Comparison of ENCODE assay signal across 8 cellular contexts in genomic region chr4:144645621-144646522, GRCh38. TPM values are rescaled to one million over a fixed set of nuclear protein-coding genes. Genes with fewer than 3 reads are reported as not detected.
DNase-seq lines count a peak whose midpoint lies in the region; ATAC-seq, FAIRE-seq and TF ChIP-seq lines count a peak whose summit lies in the region.

TSS of gene HHIP (plus strand) at chr4:144646156. CDS start at chr4:144646676, 520 bp downstream.

- TF ChIP-seq POLR2A in GM12878 (IDR thresholded peaks at IDR 0.05; ENCODE audit: low read depth, low read length) (peak; percentile 31; the same call in 1 of the 2 replicates), prostate gland (IDR thresholded peaks at IDR 0.05) (no peak)

- BruUV-seq in GM12878 (replicated peaks; lab: Mats Ljungman, UMichigan), result no TSS peak

- H3K27ac ChIP-seq in GM12878 (ENCODE audit: control insufficient read depth, insufficient read depth), result no peak within 1 kb of the TSS
- peak within 1 kb of the TSS; percentile 48 to 53 for H3K27ac ChIP-seq in prostate gland

- no peaks in the 10 kb centered on the region for H3K36me3 ChIP-seq in GM12878 (ENCODE audit: control insufficient read depth in 2 of 2, insufficient read depth in 2 of 2, low read length in 1 of 2)
- H3K36me3 ChIP-seq in prostate gland, result no peaks in the 10 kb centered on the region

- TF ChIP-seq CTCF in GM12878 (IDR thresholded peaks at IDR 0.05 in 2 of 3, conservative IDR thresholded peaks at IDR 0.05 in 1 of 3; ENCODE audit: control insufficient read depth in 2 of 3, extremely low read depth in 1 of 3, insufficient read depth in 1 of 3, low read depth in 3 of 3, low read length in 3 of 3), result no peak
- no peak for TF ChIP-seq CTCF in prostate gland (IDR thresholded peaks at IDR 0.05)

- 20% methylated on average over 12 of the region's 81 CpGs for WGBS in GM12878 (ENCODE audit: insufficient coverage, insufficient replicate concordance, low lambda C conversion rate, missing lambda C conversion rate)
- WGBS in prostate gland, result under 1% methylated on average over 39 of the region's 81 CpGs

- SMC1A ChIA-PET in GM12878 (lab: Charles Lee; ENCODE audit: uncharacterized antibody, unreplicated experiment), result no interaction called here

- no peaks in the 10 kb centered on the region for H3K9me3 ChIP-seq in GM12878 (replicated peaks; ENCODE audit: control insufficient read depth, insufficient read depth, low read length)
- H3K9me3 ChIP-seq in prostate gland, result no peaks in the 10 kb centered on the region

- POLR2A ChIA-PET in GM12878 (lab: Charles Lee), result no interaction called here

- no peak for TF ChIP-seq EP300 in GM12878 (IDR thresholded peaks at IDR 0.05; ENCODE audit: borderline replicate concordance in 1 of 2, control insufficient read depth in 1 of 2, low read depth in 2 of 2, low read length in 2 of 2)

- H2AFZ ChIP-seq in GM12878 (ENCODE audit: control insufficient read depth, low read depth, low read length), result no peak within 1 kb of the TSS

- intact Hi-C loops in GM12878 (cut with micrococcal nuclease; ENCODE audit: unreplicated experiment), result loop anchor here (5.0 kb wide), 2 partner anchors 141 to 416 kb away; no protein-coding TSS in a partner anchor
- intact Hi-C loops in prostate gland (cut with DNase I), result no loop called here

- H4K20me1 ChIP-seq in GM12878 (ENCODE audit: control insufficient read depth, insufficient read depth), result no peaks in the 10 kb centered on the region

- TF ChIP-seq RAD21 in GM12878 (IDR thresholded peaks at IDR 0.05; ENCODE audit: insufficient read depth, low read depth, low read length), result no peak

- no peaks in the 10 kb centered on the region for H3K79me2 ChIP-seq in GM12878 (ENCODE audit: control insufficient read depth, insufficient read depth, low read length)

- ATAC-seq in GM21423 (IDR thresholded peaks at IDR 0.05; ENCODE audit: unreplicated experiment) (peak; percentile 41), GM12878 (peak; percentile 55), HG03139 (IDR thresholded peaks at IDR 0.05; ENCODE audit: unreplicated experiment) (no peak)

- RAD21 ChIA-PET in GM12878 (lab: Charles Lee; ENCODE audit: unreplicated experiment), result no interaction called here

- H3K27me3 ChIP-seq in GM12878 (replicated peaks in 1 of 2; ENCODE audit: control insufficient read depth in 2 of 2, insufficient read depth in 2 of 2, low read length in 1 of 2) (peaks cover 3 to 17% of the 10 kb centered on the region in 2 experiments; a peak in 3 of 4 replicates), prostate gland (replicated peaks; ENCODE audit: insufficient read depth) (peaks cover 4% of the 10 kb centered on the region)

- DNase-seq in DMS114 treated with DMSO at 0.1 percent for 48 hours (lab: John Stamatoyannopoulos, UW; ENCODE audit: unreplicated experiment) (peak; percentile 31), NOMO-1 treated with DMSO at 0.1 percent for 48 hours (lab: John Stamatoyannopoulos, UW; ENCODE audit: unreplicated experiment) (peak; percentile 64), GM12878 (ENCODE audit: low read depth, low spot score) (no peak), hypothalamus (lab: John Stamatoyannopoulos, UW) (peak in 49 of 51 donors; percentile 11 to 85 (median 64)), prostate gland (ENCODE audit: low spot score) (no peak)
- no peak for DNase-seq in activated CD4-positive, CD25-positive, alpha-beta regulatory T cell treated with anti-CD3 and anti-CD28 coated beads, Interleukin-2, amount 50 U/mL, for 72 hours

- in situ Hi-C loops in GM12878 (cut with MboI), result no loop called here

- CTCF ChIA-PET in GM12878 (lab: Yijun Ruan, JAX), result no interaction called here

- FAIRE-seq in GM12878 (lab: Jason Lieb, UNC), result no peak

- H3K4me1 ChIP-seq in GM12878 (ENCODE audit: control insufficient read depth, insufficient read depth, low read length), result no peaks in the 10 kb centered on the region
- H3K4me1 ChIP-seq in prostate gland (replicated peaks), result no peaks in the 10 kb centered on the region

- H3K4me2 ChIP-seq in GM12878 (ENCODE audit: control insufficient read depth, insufficient read depth), result peak within 1 kb of the TSS; percentile 26; the same call in 1 of the 2 replicates

- H3K9ac ChIP-seq in GM12878 (ENCODE audit: control insufficient read depth, insufficient read depth, low read length), result no peak within 1 kb of the TSS

- H3K4me3 ChIP-seq in GM12878 (peak within 1 kb of the TSS; percentile 8; the same call in 1 of the 2 replicates), prostate gland (peak within 1 kb of the TSS; percentile 32 to 44)

TF ChIP-seq in GM12878, 131 proteins besides CTCF, POLR2A, EP300 and RAD21:
- TF ChIP-seq E2F4 (IDR thresholded peaks at IDR 0.05; ENCODE audit: low read depth, low read length) (no peak), RCOR1 (conservative IDR thresholded peaks at IDR 0.05; ENCODE audit: low read depth, low read length) (0 out of 2 replicates have a peak, but pooled peaks have one; percentile 37)

RNA-seq across cellular contexts. Expression of gene HHIP, which starts in this region (rescaled TPM):
- total RNA-seq in GM12878 (2013; cell fraction: nucleolus; rRNA removed), result 4.0 and 5.4 TPM in 2 replicates
- total RNA-seq in GM12878 (2014; rRNA removed), result 0.06 and 0.11 TPM in 2 replicates
- not detected in 2 replicates for total RNA-seq in GM12878 (2014; rRNA removed; fragmentation: Illumina TruSeq; extraction: Trizol)
- total RNA-seq in GM12878 (2021), result 0.11 and 0.38 TPM in 2 replicates
- polyA plus RNA-seq in GM12878 (2011; ENCODE audit: low read depth), result not detected
- polyA plus RNA-seq in GM12878 (2011; rRNA removed), result 0.35 and 0.63 TPM in 2 replicates
- 0.27 and 0.48 TPM in 2 replicates for polyA plus RNA-seq in GM12878 (2011; cell fraction: cytosol; rRNA removed)
- 0.54 and 0.88 TPM in 2 replicates for polyA plus RNA-seq in GM12878 (2011; cell fraction: nucleus; rRNA removed)
- not detected in 2 replicates for polyA plus RNA-seq in GM12878 (2012)
- polyA plus RNA-seq in GM12878 (2014; fragmentation: Illumina TruSeq; extraction: Trizol), result 0.24 and 2.9 TPM in 2 replicates
- polyA plus RNA-seq in GM12878 (2014; fragmentation: Nextera tagmentation; extraction: Ambion mirVana), result under 1 TPM; 0.13 to 0.16 TPM
- polyA plus RNA-seq in GM12878 (2014; rRNA removed), result 0.33 TPM in 1 of 2 replicates, not detected in the other
- polyA plus RNA-seq in GM12878 (2016; fragmentation: Nextera tagmentation; extraction: Ambion mirVana), result under 1 TPM; 0.13 to 0.56 TPM
- polyA minus RNA-seq in GM12878 (2011; rRNA and poly(A)+ RNA removed), result 0.37 and 0.52 TPM in 2 replicates
- polyA minus RNA-seq in GM12878 (2011; cell fraction: cytosol; rRNA and poly(A)+ RNA removed), result not detected in 2 replicates
- 0.97 and 2.4 TPM in 2 replicates for polyA minus RNA-seq in GM12878 (2011; cell fraction: nucleus; rRNA and poly(A)+ RNA removed)
- 1 to 10 TPM in 1 of 2 donors, under 1 TPM in 1; 0.82 to 7.2 TPM for total RNA-seq in prostate gland

Comparison
In these comparisons a context has a peak if more than half of its experiments do, and no peak if none do; other contexts are left out.
1. DNase-seq: peak in DMS114 treated with DMSO at 0.1 percent for 48 hours (single experiment), NOMO-1 treated with DMSO at 0.1 percent for 48 hours (single experiment) and hypothalamus (49 of 51); none in GM12878 (single experiment), prostate gland (single experiment) and activated CD4-positive, CD25-positive, alpha-beta regulatory T cell treated with anti-CD3 and anti-CD28 coated beads, Interleukin-2, amount 50 U/mL, for 72 hours (single experiment).